ENCODE assay signal across 9 cellular contexts in genomic region chr11:69075421-69076128, GRCh38. TPM values are rescaled to one million over a fixed set of nuclear protein-coding genes. Genes with fewer than 3 reads are reported as not detected.
A peak's percentile ranks its signal among the peaks of the same experiment; 100 is the strongest.
DNase-seq lines count a peak whose midpoint lies in the region; ATAC-seq lines count a peak whose summit lies in the region.
"Had no signal": no experiment of that assay in that cellular context is flagged by ENCODE, and none has a peak within 500 bp of the region (broad histone marks: within the 10 kb centered on the region; RNA-seq: fewer than 3 reads in every experiment).

No MANE protein-coding gene starts in this region.

- H3K4me3 ChIP-seq in aorta (ENCODE audit: low read length in 2 of 2): no peak overlapping the region
- H3K4me3 ChIP-seq in naive thymus-derived CD4-positive, alpha-beta T cell (ENCODE audit: low read length): no peak overlapping the region

- H3K4me3 Mint-ChIP-seq in activated CD4-positive, alpha-beta T cell treated with anti-CD3 and anti-CD28 coated beads for 36 hours: no peak overlapping the region
- no peak overlapping the region for H3K4me3 Mint-ChIP-seq in naive thymus-derived CD4-positive, alpha-beta T cell

- POLR2A ChIA-PET in activated CD4-positive, alpha-beta T cell treated with anti-CD3 and anti-CD28 coated beads for 36 hours (lab: Charles Lee): no interaction called here
- POLR2A ChIA-PET in naive thymus-derived CD4-positive, alpha-beta T cell (lab: Charles Lee): no interaction called here

- no peaks in the 10 kb centered on the region for H3K9me3 ChIP-seq in aorta (ENCODE audit: control insufficient read depth, low read length)
- H3K9me3 ChIP-seq in naive thymus-derived CD4-positive, alpha-beta T cell (ENCODE audit: control insufficient read depth in 2 of 3, low read length in 3 of 3): no peaks in the 10 kb centered on the region

- H3K27me3 Mint-ChIP-seq in activated CD4-positive, alpha-beta T cell treated with anti-CD3 and anti-CD28 coated beads for 36 hours: no peaks in the 10 kb centered on the region
- H3K27me3 Mint-ChIP-seq in naive thymus-derived CD4-positive, alpha-beta T cell: no peaks in the 10 kb centered on the region

- H3K9me3 Mint-ChIP-seq in activated CD4-positive, alpha-beta T cell treated with anti-CD3 and anti-CD28 coated beads for 36 hours (ENCODE audit: low read depth): no peaks in the 10 kb centered on the region
- H3K9me3 Mint-ChIP-seq in naive thymus-derived CD4-positive, alpha-beta T cell: no peaks in the 10 kb centered on the region

- WGBS in aorta, 2 donors: 68 to 70% methylated on average over 18 of the region's 18 CpGs

- H3K36me3 Mint-ChIP-seq in activated CD4-positive, alpha-beta T cell treated with anti-CD3 and anti-CD28 coated beads for 36 hours (ENCODE audit: low read depth): peaks cover 5% of the 10 kb centered on the region
- H3K36me3 Mint-ChIP-seq in naive thymus-derived CD4-positive, alpha-beta T cell: peaks cover 0 to 20% (median 0%) of the 10 kb centered on the region in 5 donors

- peaks cover 0 to 3% of the 10 kb centered on the region in 2 donors for H3K36me3 ChIP-seq in aorta (ENCODE audit: control insufficient read depth in 1 of 2, insufficient read depth in 2 of 2, low read length in 1 of 2)
- H3K36me3 ChIP-seq in naive thymus-derived CD4-positive, alpha-beta T cell (ENCODE audit: control insufficient read depth in 2 of 3, insufficient read depth in 3 of 3, low read length in 3 of 3): peaks cover 0 to 43% (median 0%) of the 10 kb centered on the region in 3 experiments

- no peak for DNase-seq in activated CD4-positive, alpha-beta T cell treated with anti-CD3 and anti-CD28 coated beads for 36 hours
- no peak for DNase-seq in activated CD4-positive, alpha-beta T cell treated with anti-CD3 and anti-CD28 coated beads, Interleukin-2, amount 50 U/mL, for 1 hour
- peak; percentile 81 for DNase-seq in dedifferentiated amniotic fluid mesenchymal stem cell (ENCODE audit: extremely low spot score)
- DNase-seq in middle frontal gyrus (ENCODE audit: extremely low spot score, low spot score): peak; percentile 62
- peak; percentile 88 to 92 for DNase-seq in aorta
- no peak for DNase-seq in naive thymus-derived CD4-positive, alpha-beta T cell
- no peak for DNase-seq in SIG-M5 treated with dmso at 0.1 percent for 504 hours (lab: John Stamatoyannopoulos, UW; ENCODE audit: unreplicated experiment)
- DNase-seq: NCI-H1048 had no signal

- CTCF ChIA-PET in activated CD4-positive, alpha-beta T cell treated with anti-CD3 and anti-CD28 coated beads for 36 hours (lab: Charles Lee): interaction anchor here (0.5 to 0.8 kb wide), 2 partner anchors 27 to 649 kb away, joined by 3 to 5 read pairs; partner anchors contain the start of gene TPCN2
- CTCF ChIA-PET in naive thymus-derived CD4-positive, alpha-beta T cell (lab: Charles Lee): no interaction called here

- H3K27ac ChIP-seq in aorta (ENCODE audit: low read depth in 1 of 2, low read length in 2 of 2): no peak overlapping the region
- no peak overlapping the region for H3K27ac ChIP-seq in naive thymus-derived CD4-positive, alpha-beta T cell (ENCODE audit: low read depth, low read length)

- H3K4me1 ChIP-seq in aorta (ENCODE audit: control insufficient read depth in 1 of 2, insufficient read depth in 2 of 2, low read length in 2 of 2): no peaks in the 10 kb centered on the region
- peaks cover 10 to 12% of the 10 kb centered on the region in 2 donors for H3K4me1 ChIP-seq in naive thymus-derived CD4-positive, alpha-beta T cell (ENCODE audit: control insufficient read depth in 2 of 2, insufficient read depth in 2 of 2, low read length in 2 of 2)

- peak overlapping the region; percentile 31 for H3K27ac Mint-ChIP-seq in activated CD4-positive, alpha-beta T cell treated with anti-CD3 and anti-CD28 coated beads for 36 hours
- peak overlapping the region in 3 of 9 donors; percentile 41 to 82 (median 69) for H3K27ac Mint-ChIP-seq in naive thymus-derived CD4-positive, alpha-beta T cell

- intact Hi-C loops in activated CD4-positive, alpha-beta T cell treated with anti-CD3 and anti-CD28 coated beads for 36 hours (cut with DNase I, micrococcal nuclease): no loop called here
- intact Hi-C loops in aorta (cut with DNase I): no loop called here
- intact Hi-C loops in naive thymus-derived CD4-positive, alpha-beta T cell (cut with micrococcal nuclease): no loop called here

- ATAC-seq in activated CD4-positive, alpha-beta T cell treated with anti-CD3 and anti-CD28 coated beads for 36 hours: no peak
- ATAC-seq in aorta (ENCODE audit: low FRiP score): peak; percentile 75
- ATAC-seq in GM18520 (IDR thresholded peaks at IDR 0.05; ENCODE audit: unreplicated experiment): no peak
- no peak for ATAC-seq in naive thymus-derived CD4-positive, alpha-beta T cell

- H3K27me3 ChIP-seq in aorta (ENCODE audit: control insufficient read depth in 1 of 2, insufficient read depth in 2 of 2, low read length in 1 of 2): no peaks in the 10 kb centered on the region
- H3K27me3 ChIP-seq in naive thymus-derived CD4-positive, alpha-beta T cell (ENCODE audit: control insufficient read depth in 2 of 2, insufficient read depth in 2 of 2, low read length in 2 of 2): no peaks in the 10 kb centered on the region

- peaks cover 12% of the 10 kb centered on the region for H3K4me1 Mint-ChIP-seq in activated CD4-positive, alpha-beta T cell treated with anti-CD3 and anti-CD28 coated beads for 36 hours
- peaks cover 7 to 32% (median 17%) of the 10 kb centered on the region in 7 donors for H3K4me1 Mint-ChIP-seq in naive thymus-derived CD4-positive, alpha-beta T cell

RNA-seq across cellular contexts. Expression of gene TPCN2, which starts 26.8 kb away (rescaled TPM):
- 10 to 100 TPM in 1 of 2 experiments, 1 to 10 TPM in 1; 7.4 to 10.4 TPM for total RNA-seq in activated CD4-positive, alpha-beta T cell treated with anti-CD3 and anti-CD28 coated beads for 36 hours
- 10 to 100 TPM; 25.8 to 27.9 TPM for total RNA-seq in aorta
- 10 to 100 TPM in 1 of 2 donors, 1 to 10 TPM in 1; 1.5 to 20.8 TPM for polyA plus RNA-seq in aorta
- 10 to 100 TPM; 11.9 to 29.4 (median 21.3) TPM for total RNA-seq in naive thymus-derived CD4-positive, alpha-beta T cell
- 1 to 10 TPM; 3.3 to 5.4 TPM for polyA plus RNA-seq in naive thymus-derived CD4-positive, alpha-beta T cell

Comparison
In these comparisons a context has a peak if more than half of its experiments do, and no peak if none do; other contexts are left out.
1. DNase-seq: peak in dedifferentiated amniotic fluid mesenchymal stem cell (single experiment), middle frontal gyrus (single experiment) and aorta (2 of 2); none in activated CD4-positive, alpha-beta T cell treated with anti-CD3 and anti-CD28 coated beads for 36 hours (single experiment), activated CD4-positive, alpha-beta T cell treated with anti-CD3 and anti-CD28 coated beads, Interleukin-2, amount 50 U/mL, for 1 hour (single experiment), naive thymus-derived CD4-positive, alpha-beta T cell (0 of 9) and SIG-M5 treated with dmso at 0.1 percent for 504 hours (single experiment).